8 cellular contexts compared by ENCODE assay signal in genomic region chr2:112053917-112054846, GRCh38. TPM values are rescaled to one million over a fixed set of nuclear protein-coding genes. Genes with fewer than 3 reads are reported as not detected.
DNase-seq lines count a peak whose midpoint lies in the region; ATAC-seq and TF ChIP-seq lines count a peak whose summit lies in the region.

No MANE protein-coding gene starts in this region.

- H3K9me3 Mint-ChIP-seq in activated naive CD8-positive, alpha-beta T cell treated with anti-CD3 and anti-CD28 coated beads, Interleukin-2, amount 50 U/mL, for 24 hours: no peaks in the 10 kb centered on the region

- H3K27me3 ChIP-seq in SU-DHL-6 (ENCODE audit: low read length) (no peaks in the 10 kb centered on the region), transverse colon (no peaks in the 10 kb centered on the region)

- peak; percentile 65 for ATAC-seq in HG02759 (IDR thresholded peaks at IDR 0.05; ENCODE audit: unreplicated experiment)
- peak; percentile 62 for ATAC-seq in activated naive CD8-positive, alpha-beta T cell treated with anti-CD3 and anti-CD28 coated beads, Interleukin-2, amount 50 U/mL, for 24 hours

- H3K36me3 Mint-ChIP-seq in activated naive CD8-positive, alpha-beta T cell treated with anti-CD3 and anti-CD28 coated beads, Interleukin-2, amount 50 U/mL, for 24 hours (ENCODE audit: low read depth): no peaks in the 10 kb centered on the region

- no peaks in the 10 kb centered on the region for H3K9me3 ChIP-seq in SU-DHL-6 (ENCODE audit: insufficient read depth, low read length)
- no peaks in the 10 kb centered on the region for H3K9me3 ChIP-seq in transverse colon

- TF ChIP-seq CTCF in GM12865 (IDR thresholded peaks at IDR 0.05; ENCODE audit: insufficient read depth, low read depth, low read length, missing control alignments) (no peak), SU-DHL-6 (IDR thresholded peaks at IDR 0.05; ENCODE audit: insufficient read depth, low read length, poor library complexity, severe bottlenecking) (no peak), transverse colon (IDR thresholded peaks at IDR 0.05) (no peak)

- H2AFZ ChIP-seq in SU-DHL-6 (ENCODE audit: low read depth, low read length, severe bottlenecking): peak overlapping the region; percentile 89

- WGBS in transverse colon (ENCODE audit: low coverage in 1 of 2), 2 donors: 2 to 4% methylated on average over 13 to 44 of the region's 62 CpGs

- H3K4me2 ChIP-seq in SU-DHL-6 (ENCODE audit: low read depth, low read length, poor library complexity, severe bottlenecking): peak overlapping the region; percentile 80

- H3K36me3 ChIP-seq in SU-DHL-6 (ENCODE audit: low read length) (no peaks in the 10 kb centered on the region), transverse colon (no peaks in the 10 kb centered on the region)

- H3K9ac ChIP-seq in SU-DHL-6 (ENCODE audit: low read length): peak overlapping the region; percentile 57

- TF ChIP-seq EP300 in transverse colon (IDR thresholded peaks at IDR 0.05; ENCODE audit: low read depth): no peak

- H4K20me1 ChIP-seq in SU-DHL-6 (ENCODE audit: low read depth, low read length): no peaks in the 10 kb centered on the region

- H3K4me1 Mint-ChIP-seq in activated naive CD8-positive, alpha-beta T cell treated with anti-CD3 and anti-CD28 coated beads, Interleukin-2, amount 50 U/mL, for 24 hours: peaks cover 36% of the 10 kb centered on the region

- H3K79me2 ChIP-seq in SU-DHL-6 (ENCODE audit: insufficient read depth, low read length): peaks cover 19% of the 10 kb centered on the region

- peak overlapping the region; percentile 55 for H3K4me3 ChIP-seq in GM12865 (ENCODE audit: low read depth, low read length)
- H3K4me3 ChIP-seq in SU-DHL-6 (ENCODE audit: insufficient read depth, low read length, poor library complexity, severe bottlenecking): peak overlapping the region; percentile 57
- peak overlapping the region; percentile 33 to 67 (median 49) for H3K4me3 ChIP-seq in transverse colon

- H3K4me3 Mint-ChIP-seq in activated naive CD8-positive, alpha-beta T cell treated with anti-CD3 and anti-CD28 coated beads, Interleukin-2, amount 50 U/mL, for 24 hours: peak overlapping the region; percentile 90

- H3K9me2 ChIP-seq in SU-DHL-6 (replicated peaks; ENCODE audit: insufficient read depth, low read length): no peaks in the 10 kb centered on the region

- in situ Hi-C loops in transverse colon (cut with MboI; ENCODE audit: low pct_ligation_motif_present in 1 of 4, low pct_unique_long_range_greater_than_20kb in 1 of 4, low sequenced_read_pairs in 3 of 4): loop anchor here in 2 of 4 donors (5.0 to 10.0 kb wide), 2 partner anchors 159 to 162 kb away; partner anchors contain the start of gene MERTK (in 1 of the 2)

- DNase-seq in GM12865 (ENCODE audit: low read depth): peak; percentile 98
- DNase-seq in NCI-H1417 treated with DMSO at 0.1 percent for 48 hours (lab: John Stamatoyannopoulos, UW): peak; percentile 57
- peak; percentile 96 for DNase-seq in activated naive CD8-positive, alpha-beta T cell treated with anti-CD3 and anti-CD28 coated beads, Interleukin-2, amount 50 U/mL, for 24 hours
- peak; percentile 99 for DNase-seq in cardiac septum (ENCODE audit: low spot score)
- peak; percentile 94 for DNase-seq in pons (ENCODE audit: low spot score)
- DNase-seq in transverse colon: peak; percentile 99

- H3F3A ChIP-seq in SU-DHL-6 (ENCODE audit: insufficient read depth): 0 out of 2 replicates have a peak, but pooled peaks cover 5% of the 10 kb centered on the region

- peaks cover 18 to 66% (median 40%) of the 10 kb centered on the region in 4 donors for H3K4me1 ChIP-seq in transverse colon

- no peaks in the 10 kb centered on the region for H3K27me3 Mint-ChIP-seq in activated naive CD8-positive, alpha-beta T cell treated with anti-CD3 and anti-CD28 coated beads, Interleukin-2, amount 50 U/mL, for 24 hours

- peak; percentile 69 for TF ChIP-seq POLR2A in transverse colon (IDR thresholded peaks at IDR 0.05)

- intact Hi-C loops in cardiac septum (cut with DNase I): loop anchor here (5.0 to 10.0 kb wide), 2 partner anchors 198 to 381 kb away; partner anchors contain the start of gene RGPD8
- intact Hi-C loops in transverse colon (cut with DNase I; ENCODE audit: low total_unique reads): loop anchor here (10.0 kb wide), 1 partner anchor 221 kb away; the partner anchor contains the start of gene ZC3H6

- H3K27ac ChIP-seq in SU-DHL-6 (ENCODE audit: low read depth, low read length) (peak overlapping the region; percentile 70), transverse colon (peak overlapping the region; percentile 92 to 97 (median 94))

- H3K27ac Mint-ChIP-seq in activated naive CD8-positive, alpha-beta T cell treated with anti-CD3 and anti-CD28 coated beads, Interleukin-2, amount 50 U/mL, for 24 hours: peak overlapping the region; percentile 93

RNA-seq across cellular contexts. Expression of gene TMEM87B, which starts 0.9 kb away (rescaled TPM):
- 11.0 TPM for total RNA-seq in cardiac septum
- total RNA-seq in transverse colon: 10 to 100 TPM; 21.9 to 74.5 (median 60.7) TPM

Comparison
In these comparisons a context has a peak if more than half of its experiments do, and no peak if none do; other contexts are left out.
1. Peak in every context shown above with its lines: DNase-seq, ATAC-seq, H3K4me3 ChIP-seq and H3K27ac ChIP-seq.